28 cellular contexts compared by ENCODE assay signal in the genomic region with DNA sequence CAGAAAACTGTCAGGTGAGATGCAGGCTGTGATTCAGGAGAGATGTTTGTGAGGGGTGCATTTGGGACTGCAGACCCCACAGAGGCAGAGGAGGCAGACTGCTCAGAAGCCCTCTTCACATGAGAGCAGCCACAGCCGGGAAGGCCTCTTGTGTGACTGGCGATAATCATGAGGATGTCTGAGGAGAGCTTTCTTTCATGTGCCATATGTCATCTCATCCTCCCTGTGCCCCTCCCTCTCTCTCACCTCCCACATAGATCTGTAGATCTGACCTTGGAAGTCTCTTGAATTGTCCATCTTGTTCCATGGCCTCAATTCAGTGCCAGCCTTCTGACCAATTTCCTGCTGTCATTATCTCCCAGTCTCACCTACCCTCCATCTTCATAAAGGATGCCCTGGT. TPM values are rescaled to one million over a fixed set of nuclear protein-coding genes. Genes with fewer than 3 reads are reported as not detected.
A peak's percentile ranks its signal among the peaks of the same experiment; 100 is the strongest.
DNase-seq lines count a peak whose midpoint lies in the region; ATAC-seq, FAIRE-seq and TF ChIP-seq lines count a peak whose summit lies in the region.
"Had no signal": no experiment of that assay in that cellular context is flagged by ENCODE, and none has a peak within 500 bp of the region (broad histone marks: within the 10 kb centered on the region; RNA-seq: fewer than 3 reads in every experiment).

No MANE protein-coding gene starts in this region.

- 0 out of 2 replicates have a peak, but pooled peaks cover 8% of the 10 kb centered on the region for H3K79me1 ChIP-seq in H1 (ENCODE audit: low read depth, low read length)

- H3K23me2 ChIP-seq in H1 (ENCODE audit: low read depth, low read length) = no peaks in the 10 kb centered on the region

- H3K4me2 ChIP-seq in H1 (ENCODE audit: insufficient read depth in 1 of 2, low read depth in 2 of 2, low read length in 2 of 2) (0 out of 4 replicates have a peak overlapping the region, but pooled peaks of 1 of the 2 experiments have one; percentile 15), OCI-LY7 (ENCODE audit: low read length) (no peak overlapping the region)
- H3K4me2 ChIP-seq: smooth muscle cell had no signal

- 0 out of 2 replicates have a peak overlapping the region, but pooled peaks have one; percentile 12 for H2BK15ac ChIP-seq in H1 (ENCODE audit: low read length)

- H2BK5ac ChIP-seq in H1 (ENCODE audit: low read depth, low read length) = peak overlapping the region; percentile 61

- CTCF ChIA-PET in H1 (lab: Charles Lee; ENCODE audit: partially characterized antibody) (interaction anchor here (0.7 to 1.0 kb wide), 3 partner anchors 14 to 66 kb away, joined by 3 read pairs; no protein-coding TSS in a partner anchor), OCI-LY7 (lab: Charles Lee; ENCODE audit: unreplicated experiment) (no interaction called here)

- no peak for TF ChIP-seq EP300 in H1 (IDR thresholded peaks at IDR 0.05; ENCODE audit: borderline replicate concordance in 1 of 2, low read depth in 2 of 2, low read length in 2 of 2)
- TF ChIP-seq EP300 in sigmoid colon (IDR thresholded peaks at IDR 0.05) = no peak

- H3K4me3 ChIP-seq in H1 (ENCODE audit: extremely low read depth in 1 of 4, insufficient read depth in 2 of 4, low read depth in 3 of 4, low read length in 4 of 4) (no peak overlapping the region), sigmoid colon (no peak overlapping the region), OCI-LY7 (ENCODE audit: low read depth, low read length, poor library complexity, severe bottlenecking) (no peak overlapping the region)
- H3K4me3 ChIP-seq: adrenal gland, heart left ventricle, SK-N-MC, smooth muscle cell, suprapubic skin had no signal

- H3K56ac ChIP-seq in H1 (replicated peaks; ENCODE audit: insufficient read length, low read depth, low read length) = no peak overlapping the region

- H3K36me3 ChIP-seq in H1 (ENCODE audit: control insufficient read depth in 2 of 4, insufficient read depth in 4 of 4, low read length in 3 of 4) (peaks cover 0 to 10% (median 3%) of the 10 kb centered on the region in 4 experiments; a peak in 2 of 8 replicates), sigmoid colon (peaks cover 0 to 14% (median 5%) of the 10 kb centered on the region in 4 donors), OCI-LY7 (ENCODE audit: insufficient read depth, low read length) (peaks cover 4% of the 10 kb centered on the region; the same call in 1 of the 2 replicates)

- TF ChIP-seq CTCF in H1 (IDR thresholded peaks at IDR 0.05; ENCODE audit: control extremely low read depth in 1 of 3, insufficient read depth in 1 of 3, low read depth in 1 of 3, low read length in 3 of 3) (no peak), sigmoid colon (IDR thresholded peaks at IDR 0.05) (no peak), foreskin keratinocyte (conservative IDR thresholded peaks at IDR 0.05) (no peak), OCI-LY7 (conservative IDR thresholded peaks at IDR 0.05; ENCODE audit: low read length) (no peak)

- no peak overlapping the region for H2BK20ac ChIP-seq in H1 (ENCODE audit: low read length)

- H2BK12ac ChIP-seq in H1 (ENCODE audit: low read depth, low read length) = peak overlapping the region; percentile 65; the same call in 1 of the 2 replicates

- DNase-seq in G401 (ENCODE audit: low spot score) = peak; percentile 75
- peak; percentile 34 for DNase-seq in NCI-H82 treated with DMSO at 0.1 percent for 48 hours (lab: John Stamatoyannopoulos, UW; ENCODE audit: unreplicated experiment)
- no peak for DNase-seq in H1 (ENCODE audit: low read depth in 1 of 2, low spot score in 2 of 2)
- no peak for DNase-seq in sigmoid colon
- DNase-seq in foreskin keratinocyte = no peak
- no peak for DNase-seq in OCI-LY7 (ENCODE audit: low spot score)
- DNase-seq: activated CD4-positive, alpha-beta T cell treated with anti-CD3 and anti-CD28 coated beads for 48 hours; activated naive CD4-positive, alpha-beta T cell; activated T-cell treated with anti-CD3 and anti-CD28 coated beads, Interleukin-2, amount 50 U/mL, for 4 hours; adrenal gland; HCEC 1CT; heart left ventricle; left colon; naive thymus-derived CD4-positive, alpha-beta T cell; NCI-H1105; NCI-H2081 treated with DMSO at 0.1 percent for 48 hours; NCI-H510A treated with DMSO at 0.1 percent for 48 hours; retina; T-helper 17 cell had no signal

- no peak overlapping the region for H2BK120ac ChIP-seq in H1 (replicated peaks; ENCODE audit: low read depth, low read length)

- peaks cover 3 to 32% (median 16%) of the 10 kb centered on the region in 4 experiments for H3K4me1 ChIP-seq in H1 (replicated peaks in 1 of 4; ENCODE audit: control insufficient read depth in 3 of 4, insufficient read depth in 4 of 4, low read length in 3 of 4)
- peaks cover 0 to 68% (median 48%) of the 10 kb centered on the region in 4 donors for H3K4me1 ChIP-seq in sigmoid colon
- peaks cover 2% of the 10 kb centered on the region for H3K4me1 ChIP-seq in foreskin keratinocyte
- H3K4me1 ChIP-seq in OCI-LY7 (ENCODE audit: insufficient read depth, low read length, poor library complexity, severe bottlenecking) = peaks cover 25% of the 10 kb centered on the region

- no peak overlapping the region for H3K14ac ChIP-seq in H1 (ENCODE audit: insufficient read length)

- H4K91ac ChIP-seq in H1 (replicated peaks; ENCODE audit: insufficient read length, low read length) = no peak overlapping the region

- H3K9me2 ChIP-seq in OCI-LY7 (ENCODE audit: insufficient read depth, low read length) = no peaks in the 10 kb centered on the region

- no peak overlapping the region for H4K8ac ChIP-seq in H1 (ENCODE audit: extremely low read depth, insufficient read depth, low read length)

- H3K27ac ChIP-seq in H1 (ENCODE audit: low read depth, low read length) (no peak overlapping the region), sigmoid colon (peak overlapping the region in 3 of 4 donors; percentile 41 to 72 (median 71)), foreskin keratinocyte (no peak overlapping the region), OCI-LY7 (ENCODE audit: low read depth, low read length, poor library complexity, severe bottlenecking) (no peak overlapping the region)
- H3K27ac ChIP-seq: SK-N-MC, suprapubic skin had no signal

- H3K18ac ChIP-seq in H1 (ENCODE audit: extremely low read depth, low read length) = no peak overlapping the region

- intact Hi-C loops in sigmoid colon (cut with DNase I) = no loop called here
- intact Hi-C loops in OCI-LY7 (cut with micrococcal nuclease; ENCODE audit: unreplicated experiment) = no loop called here

- no peak overlapping the region for H3K23ac ChIP-seq in H1 (ENCODE audit: insufficient read length)

- no TSS peak for BruUV-seq in OCI-LY7 (replicated peaks; lab: Mats Ljungman, UMichigan)

- H2AFZ ChIP-seq in H1 (ENCODE audit: low read length) (no peak overlapping the region), OCI-LY7 (ENCODE audit: low read length) (no peak overlapping the region)

- H4K20me1 ChIP-seq in H1 (replicated peaks in 1 of 2; ENCODE audit: control insufficient read depth in 1 of 2, insufficient read depth in 2 of 2, low read length in 2 of 2) = peaks cover 10 to 20% of the 10 kb centered on the region in 2 experiments
- peaks cover 18% of the 10 kb centered on the region; the same call in 1 of the 2 replicates for H4K20me1 ChIP-seq in OCI-LY7 (ENCODE audit: insufficient read depth, low read length)

- H3K9me3 ChIP-seq in H1 (ENCODE audit: insufficient read depth in 2 of 2, low read depth in 1 of 2, low read length in 1 of 2) (no peaks in the 10 kb centered on the region), sigmoid colon (no peaks in the 10 kb centered on the region), OCI-LY7 (ENCODE audit: low read length) (no peaks in the 10 kb centered on the region)
- H3K9me3 ChIP-seq: adrenal gland, heart left ventricle, suprapubic skin had no signal

- in situ Hi-C loops in G401 (cut with HindIII; ENCODE audit: low sequenced_read_pairs) = no loop called here

- TF ChIP-seq POLR2A in H1 (IDR thresholded peaks at IDR 0.05; ENCODE audit: control extremely low read depth in 1 of 2, low read depth in 2 of 2, low read length in 2 of 2) (no peak), sigmoid colon (IDR thresholded peaks at IDR 0.05) (no peak)

- no peak overlapping the region for H4K5ac ChIP-seq in H1 (ENCODE audit: insufficient read length, low read depth, low read length)

- H3K27me3 ChIP-seq in H1 (replicated peaks in 1 of 4; ENCODE audit: control insufficient read depth in 3 of 4, extremely low read depth in 1 of 4, insufficient read depth in 3 of 4, low read length in 3 of 4) = no peaks in the 10 kb centered on the region
- H3K27me3 ChIP-seq in sigmoid colon = no peaks in the 10 kb centered on the region
- no peaks in the 10 kb centered on the region for H3K27me3 ChIP-seq in foreskin keratinocyte
- H3K27me3 ChIP-seq: adrenal gland, suprapubic skin had no signal

- H3K79me2 ChIP-seq in H1 (ENCODE audit: control insufficient read depth in 1 of 2, insufficient read depth in 2 of 2, low read length in 2 of 2) (peaks cover 0 to 36% of the 10 kb centered on the region in 2 experiments; a peak in 2 of 4 replicates), OCI-LY7 (ENCODE audit: insufficient read depth, low read depth, low read length) (no peaks in the 10 kb centered on the region)

- no peak overlapping the region for H3K4ac ChIP-seq in H1 (replicated peaks; ENCODE audit: insufficient read length, low read depth, low read length)

- no peak overlapping the region for H3K9ac ChIP-seq in H1 (replicated peaks in 1 of 4; ENCODE audit: extremely low read depth in 1 of 4, low read depth in 3 of 4, low read length in 3 of 4)

- ATAC-seq in HG03521 (IDR thresholded peaks at IDR 0.05; ENCODE audit: unreplicated experiment) (no peak), foreskin keratinocyte (no peak)
- ATAC-seq: activated T-cell treated with anti-CD3 and anti-CD28 coated beads, Interleukin-2, amount 50 U/mL, for 4 hours; left colon; naive thymus-derived CD4-positive, alpha-beta T cell; stimulated activated effector memory CD8-positive, alpha-beta T cell treated with anti-CD3 and anti-CD28 coated beads, Interleukin-12 subunit alpha, Interleukin-12 subunit beta, amount 100 ng/mL, for 72 hours; T-helper 17 cell had no signal

- WGBS in H1 (ENCODE audit: extremely low coverage in 1 of 2, insufficient coverage in 1 of 2, insufficient read length in 1 of 2, insufficient replicate concordance in 2 of 2, low coverage in 1 of 2, low lambda C conversion rate in 2 of 2, missing lambda C conversion rate in 1 of 2), 2 experiments = 87% methylated on average over 2 of the region's 2 CpGs; no CpG with 5 or more reads in 1 of the 2 experiments
- 80 to 88% methylated on average over 2 of the region's 2 CpGs for WGBS in sigmoid colon, 2 donors

- POLR2A ChIA-PET in H1 (lab: Charles Lee; ENCODE audit: partially characterized antibody) = interaction anchor here (1.1 kb wide), 1 partner anchor 11 kb away, joined by 3 read pairs; no protein-coding TSS in a partner anchor
- POLR2A ChIA-PET in OCI-LY7 (lab: Charles Lee) = no interaction called here

- H2AK5ac ChIP-seq in H1 (ENCODE audit: low read depth, low read length) = 0 out of 2 replicates have a peak overlapping the region, but pooled peaks have one; percentile 77

- TF ChIP-seq RAD21 in H1 (IDR thresholded peaks at IDR 0.05 in 1 of 2, conservative IDR thresholded peaks at IDR 0.05 in 1 of 2; ENCODE audit: low read depth in 2 of 2, low read length in 2 of 2) = no peak

- FAIRE-seq in H1 (lab: Jason Lieb, UNC) = no peak
- FAIRE-seq: bronchial epithelial cell, endothelial cell of umbilical vein, GM12892, RCC 7860 had no signal

RNA-seq across cellular contexts. Expression of a gene that starts 50.5 kb away (rescaled TPM):
- total RNA-seq in G401 (2014; rRNA removed; shearing (Covaris generic)) = 18.8 and 20.8 TPM in 2 replicates
- total RNA-seq in H1 (2021; fragmentation: NEBNext Ultra II Directional; extraction: Animal tissue kit (Norgen Biotek cat#: 25700)) = 40.8 and 55.8 TPM in 2 replicates
- polyA plus RNA-seq in H1 (2011; rRNA removed) (28.7 and 39.3 TPM in 2 replicates), sigmoid colon (10 to 100 TPM; 12.0 to 22.1 (median 15.3) TPM), foreskin keratinocyte (13.9 and 15.0 TPM in 2 replicates)
- 33.0 TPM for polyA plus RNA-seq in H1 (2011; cell fraction: cytosol; rRNA removed)
- polyA plus RNA-seq in H1 (2011; cell fraction: nucleus; rRNA removed) = 90.8 TPM
- polyA plus RNA-seq in H1 (2012, experiment 1 of 2) = 33.3 to 40.6 TPM (median 36.7 TPM) in 4 replicates
- 12.2 TPM for polyA plus RNA-seq in H1 (2012, experiment 2 of 2)
- polyA plus RNA-seq in H1 (2013, experiment 1 of 2) = 35.2 TPM
- polyA plus RNA-seq in H1 (2013, experiment 2 of 2) = 32.9 TPM
- 61.5 and 78.1 TPM in 2 replicates for polyA minus RNA-seq in H1 (2011; rRNA and poly(A)+ RNA removed)
- 30.4 TPM for polyA minus RNA-seq in H1 (2011; cell fraction: cytosol; rRNA and poly(A)+ RNA removed)
- polyA minus RNA-seq in H1 (2011; cell fraction: nucleus; rRNA and poly(A)+ RNA removed) = 51.2 TPM
- total RNA-seq in sigmoid colon (10 to 100 TPM; 31.7 to 55.4 (median 47.6) TPM), foreskin keratinocyte (25.8 and 27.6 TPM in 2 replicates), OCI-LY7 (2022) (20.4 and 25.0 TPM in 2 replicates)
- 20.1 and 28.8 TPM in 2 replicates for total RNA-seq in OCI-LY7 (2014; rRNA removed; shearing (Covaris generic))

Comparison
In these comparisons a context has a peak if more than half of its experiments do, and no peak if none do; other contexts are left out.
1. DNase-seq: peak in G401 (single experiment) and NCI-H82 treated with DMSO at 0.1 percent for 48 hours (single experiment); none in H1 (0 of 2), sigmoid colon (single experiment), foreskin keratinocyte (0 of 2) and OCI-LY7 (single experiment).
2. H3K27ac ChIP-seq: peak in sigmoid colon (3 of 4); none in H1 (single experiment), foreskin keratinocyte (single experiment) and OCI-LY7 (single experiment).